ENCODE assay signal across 1 cellular context in the genomic region with DNA sequence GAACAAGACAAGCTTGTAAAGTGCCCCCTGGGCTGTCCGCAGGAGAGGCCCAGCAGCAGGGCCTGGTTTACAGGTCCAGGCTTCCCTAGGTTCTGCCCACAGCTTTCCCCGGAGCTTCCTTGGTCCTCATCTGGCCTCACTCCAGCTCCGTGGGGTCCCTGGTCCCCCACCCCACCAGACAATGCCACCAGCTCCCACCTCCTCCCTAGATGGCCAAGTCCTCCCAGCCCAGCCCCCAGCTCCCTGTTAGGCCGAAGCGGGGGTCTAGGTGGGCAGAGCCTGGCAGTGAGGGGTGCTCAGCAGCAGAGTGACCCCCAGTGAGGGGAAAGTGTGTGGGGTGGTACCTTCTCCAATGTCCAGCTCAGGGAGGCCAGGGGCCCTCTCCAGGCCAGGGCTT.
TF ChIP-seq lines count a peak whose summit lies in the region.

No MANE protein-coding gene starts in this region.

TF ChIP-seq in H1, 55 proteins besides CTCF, POLR2A, EP300 and RAD21:
- TF ChIP-seq, protein P1, sequence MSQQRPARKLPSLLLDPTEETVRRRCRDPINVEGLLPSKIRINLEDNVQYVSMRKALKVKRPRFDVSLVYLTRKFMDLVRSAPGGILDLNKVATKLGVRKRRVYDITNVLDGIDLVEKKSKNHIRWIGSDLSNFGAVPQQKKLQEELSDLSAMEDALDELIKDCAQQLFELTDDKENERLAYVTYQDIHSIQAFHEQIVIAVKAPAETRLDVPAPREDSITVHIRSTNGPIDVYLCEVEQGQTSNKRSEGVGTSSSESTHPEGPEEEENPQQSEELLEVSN (IDR thresholded peaks at IDR 0.05), result no peak
- TF ChIP-seq, protein P2, sequence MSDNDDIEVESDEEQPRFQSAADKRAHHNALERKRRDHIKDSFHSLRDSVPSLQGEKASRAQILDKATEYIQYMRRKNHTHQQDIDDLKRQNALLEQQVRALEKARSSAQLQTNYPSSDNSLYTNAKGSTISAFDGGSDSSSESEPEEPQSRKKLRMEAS (IDR thresholded peaks at IDR 0.05), result no peak
- no peak for TF ChIP-seq JUND (IDR thresholded peaks at IDR 0.05; ENCODE audit: low read length)
- no peak for TF ChIP-seq SAP30 (IDR thresholded peaks at IDR 0.05; ENCODE audit: insufficient read depth, insufficient replicate concordance, low read length)
- TF ChIP-seq CHD1 (IDR thresholded peaks at IDR 0.05; ENCODE audit: low read depth, low read length), result no peak
- TF ChIP-seq TBP (IDR thresholded peaks at IDR 0.05; ENCODE audit: low read depth, low read length), result no peak
- no peak for TF ChIP-seq GABPA (IDR thresholded peaks at IDR 0.05; ENCODE audit: borderline replicate concordance, insufficient read depth, low read length)
- TF ChIP-seq, protein P3, sequence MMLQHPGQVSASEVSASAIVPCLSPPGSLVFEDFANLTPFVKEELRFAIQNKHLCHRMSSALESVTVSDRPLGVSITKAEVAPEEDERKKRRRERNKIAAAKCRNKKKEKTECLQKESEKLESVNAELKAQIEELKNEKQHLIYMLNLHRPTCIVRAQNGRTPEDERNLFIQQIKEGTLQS (IDR thresholded peaks at IDR 0.05; ENCODE audit: insufficient read depth, low read depth, low read length), result no peak
- no peak for TF ChIP-seq ZNF274 (IDR thresholded peaks at IDR 0.05; ENCODE audit: borderline replicate concordance, extremely low read depth, low read length)
- TF ChIP-seq PHF8 (conservative IDR thresholded peaks at IDR 0.05; ENCODE audit: low read depth, low read length), result no peak
- no peak for TF ChIP-seq CEBPB (IDR thresholded peaks at IDR 0.05; ENCODE audit: low read depth, low read length)
- no peak for TF ChIP-seq CBX8 (IDR thresholded peaks at IDR 0.05; ENCODE audit: borderline replicate concordance, low read depth, low read length)
- no peak for TF ChIP-seq SIRT6 (IDR thresholded peaks at IDR 0.05; ENCODE audit: low read length)
- no peak for TF ChIP-seq CBX5 (IDR thresholded peaks at IDR 0.05; ENCODE audit: low read depth, low read length)
- no peak for TF ChIP-seq SRF (IDR thresholded peaks at IDR 0.05; ENCODE audit: low read depth, low read length)
- no peak for TF ChIP-seq HDAC6 (IDR thresholded peaks at IDR 0.05; ENCODE audit: low read depth, low read length)
- no peak for TF ChIP-seq MAFK (IDR thresholded peaks at IDR 0.05; ENCODE audit: low read depth, low read length)
- TF ChIP-seq GTF2F1 (IDR thresholded peaks at IDR 0.05; ENCODE audit: borderline replicate concordance, low read depth, low read length), result no peak
- TF ChIP-seq JUN (IDR thresholded peaks at IDR 0.05; ENCODE audit: low read depth, low read length), result no peak
